In the genomic region with DNA sequence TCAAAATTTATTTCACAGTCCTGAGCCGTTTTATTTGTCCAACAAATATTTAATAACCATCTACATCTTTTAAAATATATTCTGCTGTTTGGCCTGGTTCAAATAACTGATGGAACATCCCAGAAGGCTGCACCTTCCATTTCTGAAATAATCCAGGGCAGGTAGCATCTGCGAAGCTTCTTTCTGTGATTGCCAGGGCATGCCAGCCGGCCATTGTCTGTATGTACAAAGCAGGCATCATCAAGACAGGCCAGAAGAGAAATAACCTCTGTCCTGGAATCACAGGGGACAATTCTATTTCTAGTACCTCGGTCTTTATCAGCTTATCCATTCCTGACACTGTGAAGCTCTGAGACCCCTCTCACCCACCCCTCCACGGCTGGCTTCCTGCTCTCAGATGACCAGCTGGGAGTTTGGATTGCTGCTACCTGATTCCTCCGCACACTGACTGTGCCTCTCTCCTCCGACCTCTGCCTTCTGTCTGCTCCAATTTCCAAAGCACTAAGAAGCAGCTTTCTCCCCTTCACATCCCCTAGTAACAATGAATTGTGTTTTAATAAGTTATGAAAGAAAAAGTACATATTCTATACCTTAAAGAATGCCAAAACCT, we compare ENCODE assay signal across 25 cellular contexts. TPM values are rescaled to one million over a fixed set of nuclear protein-coding genes. Genes with fewer than 3 reads are reported as not detected.
"Had no signal": no experiment of that assay in that cellular context is flagged by ENCODE, and none has a peak within 500 bp of the region (broad histone marks: within the 10 kb centered on the region; RNA-seq: fewer than 3 reads in every experiment).

No MANE protein-coding gene starts in this region.

- H3K4me3 Mint-ChIP-seq: activated naive CD4-positive, alpha-beta T cell treated with anti-CD3 and anti-CD28 coated beads for 36 hours; activated naive CD8-positive, alpha-beta T cell treated with anti-CD3 and anti-CD28 coated beads, Interleukin-2, amount 10 ng/mL, durations not matched to agents 7 days and 5 days; effector memory CD8-positive, alpha-beta T cell; mesothelial cell of epicardium; natural killer cell; stimulated activated naive CD8-positive, alpha-beta T cell treated with anti-CD3 and anti-CD28 coated beads, Interleukin-15, Interleukin-2, amounts not matched to agents 100 ng/mL and 50 ng/mL, for 24 hours; T-cell; T-helper 2 cell treated with Interferon-gamma antibody and Interleukin-4, amounts not matched to agents 5 μg/mL and 100 μg/mL, for 36 hours had no signal

- H3K36me3 Mint-ChIP-seq: activated naive CD8-positive, alpha-beta T cell treated with anti-CD3 and anti-CD28 coated beads, Interleukin-2, amount 10 ng/mL, durations not matched to agents 7 days and 5 days; mesothelial cell of epicardium; natural killer cell; T-cell had no signal

- H3K4me1 Mint-ChIP-seq: activated naive CD8-positive, alpha-beta T cell treated with anti-CD3 and anti-CD28 coated beads, Interleukin-2, amount 10 ng/mL, durations not matched to agents 7 days and 5 days; mesothelial cell of epicardium; natural killer cell; T-cell had no signal

- H3K36me3 ChIP-seq: colonic mucosa, right lobe of liver, suprapubic skin, tibial nerve had no signal

- H3K9ac ChIP-seq: parathyroid adenoma had no signal

- DNase-seq: activated CD4-positive, alpha-beta T cell treated with anti-CD3 and anti-CD28 coated beads, Interleukin-2, amount 50 U/mL, for 4 hours; activated CD8-positive, alpha-beta memory T cell treated with anti-CD3 and anti-CD28 coated beads, Interleukin-2, amount 50 U/mL, for 48 hours; activated naive CD4-positive, alpha-beta T cell treated with anti-CD3 and anti-CD28 coated beads for 36 hours; activated naive CD8-positive, alpha-beta T cell treated with anti-CD3 and anti-CD28 coated beads, Interleukin-2, amount 10 ng/mL, durations not matched to agents 7 days and 5 days; activated T-cell treated with anti-CD3 and anti-CD28 coated beads, Interleukin-2, amount 50 U/mL, for 48 hours; amygdala; colonic mucosa; effector memory CD8-positive, alpha-beta T cell; foreskin melanocyte; left ventricle myocardium superior; mammary epithelial cell; natural killer cell; right lobe of liver; stimulated activated CD4-positive, alpha-beta T cell treated with anti-CD3 and anti-CD28 coated beads, Interleukin-1b, Interleukin-23, amount 100 ng/mL, for 48 hours; T-cell had no signal

- H3K79me2 ChIP-seq: hepatocyte, parathyroid adenoma had no signal

- H3K27me3 ChIP-seq: dorsolateral prefrontal cortex, right lobe of liver had no signal

- H3K9me3 ChIP-seq: colonic mucosa, right lobe of liver, suprapubic skin had no signal

- H3K4me1 ChIP-seq: colonic mucosa, parathyroid adenoma, suprapubic skin, tibial nerve had no signal

- H3K27ac Mint-ChIP-seq: activated naive CD4-positive, alpha-beta T cell treated with anti-CD3 and anti-CD28 coated beads for 36 hours; activated naive CD8-positive, alpha-beta T cell treated with anti-CD3 and anti-CD28 coated beads, Interleukin-2, amount 10 ng/mL, durations not matched to agents 7 days and 5 days; effector memory CD8-positive, alpha-beta T cell; mesothelial cell of epicardium; natural killer cell; stimulated activated naive CD8-positive, alpha-beta T cell treated with anti-CD3 and anti-CD28 coated beads, Interleukin-15, Interleukin-2, amounts not matched to agents 100 ng/mL and 50 ng/mL, for 24 hours; T-helper 2 cell treated with Interferon-gamma antibody and Interleukin-4, amounts not matched to agents 5 μg/mL and 100 μg/mL, for 36 hours had no signal

- H3K4me2 ChIP-seq: hepatocyte had no signal

- H3K4me3 ChIP-seq: colonic mucosa, dorsolateral prefrontal cortex, hepatocyte, right lobe of liver, skin epidermis, suprapubic skin, tibial nerve had no signal

- ATAC-seq: effector memory CD8-positive, alpha-beta T cell; esophagus mucosa; left ventricle myocardium superior; natural killer cell; right lobe of liver; T-cell had no signal

- H3K27ac ChIP-seq: colonic mucosa, hepatocyte, parathyroid adenoma, right lobe of liver, skin epidermis, suprapubic skin, tibial nerve had no signal

- H3K9me3 Mint-ChIP-seq: activated naive CD4-positive, alpha-beta T cell treated with anti-CD3 and anti-CD28 coated beads for 36 hours; effector memory CD8-positive, alpha-beta T cell; natural killer cell; stimulated activated naive CD8-positive, alpha-beta T cell treated with anti-CD3 and anti-CD28 coated beads, Interleukin-15, Interleukin-2, amounts not matched to agents 100 ng/mL and 50 ng/mL, for 24 hours; T-cell; T-helper 2 cell treated with Interferon-gamma antibody and Interleukin-4, amounts not matched to agents 5 μg/mL and 100 μg/mL, for 36 hours had no signal

- H2AFZ ChIP-seq: hepatocyte, parathyroid adenoma had no signal

RNA-seq across cellular contexts. Expression of gene DGKI, which starts 8.0 kb away (rescaled TPM):
- total RNA-seq: activated naive CD8-positive, alpha-beta T cell treated with anti-CD3 and anti-CD28 coated beads, Interleukin-2, amount 10 ng/mL, durations not matched to agents 7 days and 5 days; T-cell had no signal
